ENCODE assay signal across 10 cellular contexts in genomic region chr6:114304304-114304887, GRCh38. TPM values are rescaled to one million over a fixed set of nuclear protein-coding genes. Genes with fewer than 3 reads are reported as not detected.
DNase-seq lines count a peak whose midpoint lies in the region; ATAC-seq and TF ChIP-seq lines count a peak whose summit lies in the region.
"Had no signal": no experiment of that assay in that cellular context is flagged by ENCODE, and none has a peak within 500 bp of the region (broad histone marks: within the 10 kb centered on the region; RNA-seq: fewer than 3 reads in every experiment).

No MANE protein-coding gene starts in this region.

- H3K79me2 ChIP-seq in DOHH2 (ENCODE audit: control insufficient read depth, low read length) (no peaks in the 10 kb centered on the region), Karpas-422 (ENCODE audit: low read length) (no peaks in the 10 kb centered on the region)

- H3F3A ChIP-seq in DOHH2 (ENCODE audit: control insufficient read depth, insufficient read depth): no peaks in the 10 kb centered on the region

- TF ChIP-seq EP300 in tibial nerve (IDR thresholded peaks at IDR 0.05): no peak

- H2AFZ ChIP-seq in Karpas-422 (ENCODE audit: low read length): no peak overlapping the region

- no peak overlapping the region for H3K9ac ChIP-seq in Karpas-422 (ENCODE audit: low read length)

- ATAC-seq in right lobe of liver (no peak), GM21390 (IDR thresholded peaks at IDR 0.05; ENCODE audit: unreplicated experiment) (no peak)

- no peaks in the 10 kb centered on the region for H3K27me3 ChIP-seq in DOHH2 (ENCODE audit: control insufficient read depth, low read length)
- no peaks in the 10 kb centered on the region for H3K27me3 ChIP-seq in Karpas-422 (ENCODE audit: low read length)
- H3K27me3 ChIP-seq in adrenal gland: no peaks in the 10 kb centered on the region
- peaks cover 0 to 5% of the 10 kb centered on the region in 2 donors for H3K27me3 ChIP-seq in right lobe of liver
- no peaks in the 10 kb centered on the region for H3K27me3 ChIP-seq in tibial nerve

- H3K4me3 ChIP-seq in DOHH2 (ENCODE audit: low read length) (no peak overlapping the region), Karpas-422 (ENCODE audit: low read length) (no peak overlapping the region), adrenal gland (no peak overlapping the region), right lobe of liver (no peak overlapping the region), tibial nerve (no peak overlapping the region)
- H3K4me3 ChIP-seq: lung had no signal

- peak; percentile 76 for DNase-seq in Karpas-422
- no peak for DNase-seq in adrenal gland
- no peak for DNase-seq in right lobe of liver
- DNase-seq in substantia nigra (lab: John Stamatoyannopoulos, UW): no peak
- DNase-seq in GDM1 (lab: John Stamatoyannopoulos, UW): no peak
- DNase-seq in tibial nerve (ENCODE audit: low spot score in 2 of 2): no peak
- DNase-seq: activated CD4-positive, alpha-beta T cell treated with anti-CD3 and anti-CD28 coated beads for 4 hours had no signal

- H4K20me1 ChIP-seq in DOHH2 (ENCODE audit: control insufficient read depth, insufficient read depth, low read depth, low read length): no peaks in the 10 kb centered on the region
- H4K20me1 ChIP-seq in Karpas-422 (ENCODE audit: insufficient read depth, low read depth, low read length): no peaks in the 10 kb centered on the region

- TF ChIP-seq POLR2A in adrenal gland (IDR thresholded peaks at IDR 0.05): no peak
- TF ChIP-seq POLR2A in right lobe of liver (IDR thresholded peaks at IDR 0.05): no peak
- no peak for TF ChIP-seq POLR2A in tibial nerve (IDR thresholded peaks at IDR 0.05)

- 65 to 73% (median 66%) methylated on average over 1 of the region's 1 CpG for WGBS in adrenal gland, 4 donors
- WGBS in right lobe of liver (ENCODE audit: insufficient coverage, low coverage, low lambda C conversion rate, missing lambda C conversion rate): 35% methylated on average over 1 of the region's 1 CpG
- 54 to 78% methylated on average over 1 of the region's 1 CpG for WGBS in tibial nerve, 2 donors

- H3K9me3 ChIP-seq in DOHH2 (ENCODE audit: control insufficient read depth, insufficient read depth, low read length) (no peaks in the 10 kb centered on the region), Karpas-422 (ENCODE audit: low read length) (no peaks in the 10 kb centered on the region), adrenal gland (replicated peaks in 1 of 3) (no peaks in the 10 kb centered on the region), right lobe of liver (no peaks in the 10 kb centered on the region), tibial nerve (no peaks in the 10 kb centered on the region)

- H3K4me1 ChIP-seq in DOHH2 (ENCODE audit: control insufficient read depth, low read length) (no peaks in the 10 kb centered on the region), Karpas-422 (ENCODE audit: low read length) (no peaks in the 10 kb centered on the region), adrenal gland (replicated peaks in 1 of 2) (no peaks in the 10 kb centered on the region), right lobe of liver (peaks cover 0 to 8% (median 0%) of the 10 kb centered on the region in 4 donors), tibial nerve (no peaks in the 10 kb centered on the region)

- no peak overlapping the region for H3K27ac ChIP-seq in DOHH2 (ENCODE audit: low read depth, low read length)
- no peak overlapping the region for H3K27ac ChIP-seq in Karpas-422 (ENCODE audit: low read length)
- H3K27ac ChIP-seq in adrenal gland: no peak overlapping the region
- no peak overlapping the region for H3K27ac ChIP-seq in right lobe of liver
- H3K27ac ChIP-seq in substantia nigra (ENCODE audit: low read depth, low read length, poor library complexity, severe bottlenecking): no peak overlapping the region
- H3K27ac ChIP-seq in tibial nerve: no peak overlapping the region

- H3K36me3 ChIP-seq in DOHH2 (ENCODE audit: control insufficient read depth, low read length) (no peaks in the 10 kb centered on the region), Karpas-422 (ENCODE audit: insufficient read depth, low read length) (no peaks in the 10 kb centered on the region), adrenal gland (replicated peaks in 1 of 2) (no peaks in the 10 kb centered on the region), right lobe of liver (no peaks in the 10 kb centered on the region), tibial nerve (no peaks in the 10 kb centered on the region)

- H3K4me2 ChIP-seq in DOHH2 (ENCODE audit: low read length) (no peak overlapping the region), Karpas-422 (ENCODE audit: low read depth, low read length, poor library complexity, severe bottlenecking) (no peak overlapping the region)

- intact Hi-C loops in adrenal gland (cut with DNase I) (no loop called here), right lobe of liver (cut with DNase I) (no loop called here)

- no peaks in the 10 kb centered on the region for H3K9me2 ChIP-seq in DOHH2 (replicated peaks; ENCODE audit: control insufficient read depth, low read length)
- H3K9me2 ChIP-seq in Karpas-422 (replicated peaks; ENCODE audit: insufficient read depth, low read length): no peaks in the 10 kb centered on the region

- TF ChIP-seq CTCF in DOHH2 (IDR thresholded peaks at IDR 0.05; ENCODE audit: low read depth, low read length, poor library complexity, severe bottlenecking) (peak; percentile 30), adrenal gland (IDR thresholded peaks at IDR 0.05) (peak in 4 of 6 experiments; percentile 5 to 45 (median 23)), right lobe of liver (IDR thresholded peaks at IDR 0.05) (peak; percentile 20 to 55 (median 47)), tibial nerve (IDR thresholded peaks at IDR 0.05) (peak in 2 of 5 experiments; percentile 20 to 39)

RNA-seq across cellular contexts. Expression of gene HS3ST5, which starts 38.4 kb away (rescaled TPM):
- not detected in 2 replicates for total RNA-seq in Karpas-422 (2014; rRNA removed; shearing (Covaris generic); ENCODE audit: low replicate concordance)
- total RNA-seq in adrenal gland (under 1 TPM in 3 of 8 donors, not detected in 5; 0.04 to 0.35 (median 0.14) TPM), right lobe of liver (not detected), tibial nerve (1 to 10 TPM in 1 of 4 donors, under 1 TPM in 1, not detected in 2; 0.42 to 2.8 TPM)
- polyA plus RNA-seq in adrenal gland: under 1 TPM; 0.10 to 0.32 (median 0.24) TPM
